12 cellular contexts compared by ENCODE assay signal in genomic region chr11:35238882-35239281, GRCh38.
"Had no signal": no experiment of that assay in that cellular context is flagged by ENCODE, and none has a peak within 500 bp of the region (broad histone marks: within the 10 kb centered on the region; RNA-seq: fewer than 3 reads in every experiment).

No MANE protein-coding gene starts in this region.

- H3K4me3 Mint-ChIP-seq: activated B cell treated with CpG ODN at 0.5 μM for 24 hours; activated CD4-positive, alpha-beta memory T cell treated with anti-CD3 and anti-CD28 coated beads, Interleukin-2, amount 10 ng/mL, durations not matched to agents 7 days and 5 days; activated CD4-positive, alpha-beta T cell treated with anti-CD3 and anti-CD28 coated beads, Interleukin-2, amount 10 ng/mL, durations not matched to agents 7 days and 5 days; activated naive CD4-positive, alpha-beta T cell treated with anti-CD3 and anti-CD28 coated beads, Interleukin-2, amount 10 ng/mL, durations not matched to agents 7 days and 5 days; activated naive CD8-positive, alpha-beta T cell treated with anti-CD3 and anti-CD28 coated beads for 36 hours had no signal

- FAIRE-seq: TTC549 had no signal

- H3K27me3 Mint-ChIP-seq: activated B cell treated with CpG ODN at 0.5 μM for 24 hours; activated T-helper 17 cell treated with anti-CD3 and anti-CD28 coated beads, Interleukin-2, amount 50 U/mL, for 72 hours had no signal

- H3K27ac Mint-ChIP-seq: activated B cell treated with CpG ODN at 0.5 μM for 24 hours; activated CD4-positive, alpha-beta memory T cell treated with anti-CD3 and anti-CD28 coated beads, Interleukin-2, amount 10 ng/mL, durations not matched to agents 7 days and 5 days; activated naive CD4-positive, alpha-beta T cell treated with anti-CD3 and anti-CD28 coated beads, Interleukin-2, amount 10 ng/mL, durations not matched to agents 7 days and 5 days; activated naive CD8-positive, alpha-beta T cell treated with anti-CD3 and anti-CD28 coated beads for 36 hours had no signal

- DNase-seq: activated B cell treated with CpG ODN at 0.5 μM for 24 hours; activated CD4-positive, alpha-beta T cell treated with anti-CD3 and anti-CD28 coated beads for 1 hour; activated naive CD8-positive, alpha-beta T cell treated with anti-CD3 and anti-CD28 coated beads for 36 hours; NCI-H2227 treated with DMSO at 0.1 percent for 48 hours; NCI-H524 treated with DMSO at 0.1 percent for 48 hours; SIG-M5; T1000 had no signal
